In the genomic region with DNA sequence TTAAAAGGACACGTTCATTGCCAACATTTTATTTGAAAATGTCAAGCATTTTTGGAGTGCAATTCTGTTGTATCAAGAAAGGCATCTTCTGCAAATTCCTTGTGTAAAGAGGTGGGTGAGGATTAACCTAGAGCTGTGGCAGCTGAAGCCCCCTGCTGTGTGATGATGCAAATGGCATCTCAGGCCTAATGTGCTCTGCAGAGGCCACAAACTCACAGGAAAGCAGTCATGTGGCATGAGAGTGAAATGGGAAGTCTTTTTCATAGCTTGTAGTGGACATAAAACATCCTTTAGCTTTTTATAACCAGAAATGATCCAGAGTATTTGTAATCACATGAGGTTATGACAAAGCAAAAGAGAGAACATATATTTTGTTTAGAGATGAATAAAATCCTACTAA, we compare ENCODE assay signal across 11 cellular contexts. TPM values are rescaled to one million over a fixed set of nuclear protein-coding genes. Genes with fewer than 3 reads are reported as not detected.
DNase-seq lines count a peak whose midpoint lies in the region.
"Had no signal": no experiment of that assay in that cellular context is flagged by ENCODE, and none has a peak within 500 bp of the region (broad histone marks: within the 10 kb centered on the region; RNA-seq: fewer than 3 reads in every experiment).

No MANE protein-coding gene starts in this region.

- no peaks in the 10 kb centered on the region for H3K9me3 Mint-ChIP-seq in activated CD4-positive, alpha-beta T cell treated with anti-CD3 and anti-CD28 coated beads, Interleukin-2, amount 10 ng/mL, durations not matched to agents 24 days and 14 days

- intact Hi-C loops in activated CD4-positive, alpha-beta T cell treated with anti-CD3 and anti-CD28 coated beads, Interleukin-2, amount 10 ng/mL, durations not matched to agents 24 days and 14 days (cut with micrococcal nuclease), result no loop called here

- peaks cover 19% of the 10 kb centered on the region for H3K27me3 Mint-ChIP-seq in activated CD4-positive, alpha-beta T cell treated with anti-CD3 and anti-CD28 coated beads, Interleukin-2, amount 10 ng/mL, durations not matched to agents 24 days and 14 days

- H3K27ac Mint-ChIP-seq in activated CD4-positive, alpha-beta T cell treated with anti-CD3 and anti-CD28 coated beads, Interleukin-2, amount 10 ng/mL, durations not matched to agents 24 days and 14 days, result no peak overlapping the region
- H3K27ac Mint-ChIP-seq: activated naive CD8-positive, alpha-beta T cell had no signal

- DNase-seq in NCI-H2081 (lab: John Stamatoyannopoulos, UW) (peak; percentile 32 to 74), NCI-H2081 treated with DMSO at 0.1 percent for 48 hours (lab: John Stamatoyannopoulos, UW) (no peak), NCI-H2171 (lab: John Stamatoyannopoulos, UW) (peak; percentile 29), cerebellum (ENCODE audit: low spot score) (peak; percentile 70), retina (peak; percentile 72), GDM1 (lab: John Stamatoyannopoulos, UW) (no peak), activated gamma-delta T cell treated with Interleukin-2 at 50 U/mL for 16 hours (no peak)
- no peak for DNase-seq in activated CD4-positive, alpha-beta T cell treated with anti-CD3 and anti-CD28 coated beads, Interleukin-2, amount 10 ng/mL, durations not matched to agents 24 days and 14 days
- DNase-seq: right lobe of liver, stomach had no signal

- no peaks in the 10 kb centered on the region for H3K4me1 Mint-ChIP-seq in activated CD4-positive, alpha-beta T cell treated with anti-CD3 and anti-CD28 coated beads, Interleukin-2, amount 10 ng/mL, durations not matched to agents 24 days and 14 days

- no peak overlapping the region for H3K4me3 Mint-ChIP-seq in activated CD4-positive, alpha-beta T cell treated with anti-CD3 and anti-CD28 coated beads, Interleukin-2, amount 10 ng/mL, durations not matched to agents 24 days and 14 days
- H3K4me3 Mint-ChIP-seq: activated naive CD8-positive, alpha-beta T cell had no signal

- H3K36me3 Mint-ChIP-seq in activated CD4-positive, alpha-beta T cell treated with anti-CD3 and anti-CD28 coated beads, Interleukin-2, amount 10 ng/mL, durations not matched to agents 24 days and 14 days (ENCODE audit: low read depth), result no peaks in the 10 kb centered on the region
- H3K36me3 Mint-ChIP-seq: activated naive CD8-positive, alpha-beta T cell had no signal

RNA-seq across cellular contexts. Expression of gene CADM2, which starts 6.4 kb away (rescaled TPM):
- 74.3 TPM for total RNA-seq in cerebellum
- not detected in 2 replicates for total RNA-seq in activated CD4-positive, alpha-beta T cell treated with anti-CD3 and anti-CD28 coated beads, Interleukin-2, amount 10 ng/mL, durations not matched to agents 24 days and 14 days

Comparison
In these comparisons a context has a peak if more than half of its experiments do, and no peak if none do; other contexts are left out.
1. DNase-seq: peak in NCI-H2081 (2 of 2), NCI-H2171 (single experiment), cerebellum (single experiment) and retina (single experiment); none in NCI-H2081 treated with DMSO at 0.1 percent for 48 hours (single experiment), activated CD4-positive, alpha-beta T cell treated with anti-CD3 and anti-CD28 coated beads, Interleukin-2, amount 10 ng/mL, durations not matched to agents 24 days and 14 days (single experiment), GDM1 (single experiment) and activated gamma-delta T cell treated with Interleukin-2 at 50 U/mL for 16 hours (single experiment).
2. RNA of gene CADM2, which starts 6.4 kb away (total RNA-seq): 74.3 TPM in cerebellum (single experiment); not detected in activated CD4-positive, alpha-beta T cell treated with anti-CD3 and anti-CD28 coated beads, Interleukin-2, amount 10 ng/mL, durations not matched to agents 24 days and 14 days; every median in the first group is over 10 times any median in the second.